8 cellular contexts compared by ENCODE assay signal in genomic region chr1:1889090-1889750, GRCh38. TPM values are rescaled to one million over a fixed set of nuclear protein-coding genes. Genes with fewer than 3 reads are reported as not detected.
DNase-seq lines count a peak whose midpoint lies in the region; ATAC-seq lines count a peak whose summit lies in the region.

No MANE protein-coding gene starts in this region.

- H3K4me1 Mint-ChIP-seq in activated CD4-positive, alpha-beta memory T cell treated with anti-CD3 and anti-CD28 coated beads for 36 hours (ENCODE audit: low read depth) = peaks cover 43% of the 10 kb centered on the region
- peaks cover 65% of the 10 kb centered on the region for H3K4me1 Mint-ChIP-seq in stimulated activated naive CD8-positive, alpha-beta T cell treated with anti-CD3 and anti-CD28 coated beads, Interleukin-15, amount 100 ng/mL, for 72 hours

- peaks cover 5% of the 10 kb centered on the region for H3K4me1 ChIP-seq in iPS DF 6.9 (ENCODE audit: control insufficient read depth, insufficient read depth, low read length)

- peak overlapping the region; percentile 81 for H3K4me3 Mint-ChIP-seq in activated CD4-positive, alpha-beta memory T cell treated with anti-CD3 and anti-CD28 coated beads for 36 hours
- peak overlapping the region; percentile 81 to 86 for H3K4me3 Mint-ChIP-seq in stimulated activated naive CD8-positive, alpha-beta T cell treated with anti-CD3 and anti-CD28 coated beads, Interleukin-15, amount 100 ng/mL, for 72 hours

- H3K27me3 Mint-ChIP-seq in activated CD4-positive, alpha-beta memory T cell treated with anti-CD3 and anti-CD28 coated beads for 36 hours = no peaks in the 10 kb centered on the region
- H3K27me3 Mint-ChIP-seq in stimulated activated naive CD8-positive, alpha-beta T cell treated with anti-CD3 and anti-CD28 coated beads, Interleukin-15, amount 100 ng/mL, for 72 hours = no peaks in the 10 kb centered on the region

- no peaks in the 10 kb centered on the region for H3K36me3 ChIP-seq in iPS DF 6.9 (ENCODE audit: control insufficient read depth, insufficient read depth, low read length)

- peak overlapping the region; percentile 85 for H3K27ac Mint-ChIP-seq in activated CD4-positive, alpha-beta memory T cell treated with anti-CD3 and anti-CD28 coated beads for 36 hours
- H3K27ac Mint-ChIP-seq in stimulated activated naive CD8-positive, alpha-beta T cell treated with anti-CD3 and anti-CD28 coated beads, Interleukin-15, amount 100 ng/mL, for 72 hours = peak overlapping the region; percentile 81 to 91

- H3K27ac ChIP-seq in iPS DF 6.9 (ENCODE audit: low read length) = no peak overlapping the region

- H3K9me3 ChIP-seq in iPS DF 6.9 (ENCODE audit: control insufficient read depth, insufficient read depth, low read length) = no peaks in the 10 kb centered on the region

- DNase-seq in NCI-H82 (lab: John Stamatoyannopoulos, UW) (peak; percentile 50), NCI-H82 treated with DMSO at 0.1 percent for 48 hours (lab: John Stamatoyannopoulos, UW; ENCODE audit: unreplicated experiment) (no peak), iPS DF 6.9 (ENCODE audit: low read depth, low spot score) (no peak)
- no peak for DNase-seq in activated CD4-positive, alpha-beta memory T cell treated with anti-CD3 and anti-CD28 coated beads for 36 hours
- DNase-seq in stimulated activated naive CD8-positive, alpha-beta T cell treated with anti-CD3 and anti-CD28 coated beads, Interleukin-15, amount 100 ng/mL, for 72 hours = no peak

- no peaks in the 10 kb centered on the region for H3K27me3 ChIP-seq in iPS DF 6.9 (ENCODE audit: control insufficient read depth, insufficient read depth, low read length)

- intact Hi-C loops in activated CD4-positive, alpha-beta memory T cell treated with anti-CD3 and anti-CD28 coated beads for 36 hours (cut with micrococcal nuclease) = loop anchor here (2.0 kb wide), 1 partner anchor 108 kb away; no protein-coding TSS in a partner anchor

- no peak for ATAC-seq in stimulated activated naive CD8-positive, alpha-beta T cell treated with anti-CD3 and anti-CD28 coated beads, Interleukin-15, amount 100 ng/mL, for 72 hours
- no peak for ATAC-seq in GM18502 (IDR thresholded peaks at IDR 0.05; ENCODE audit: poor library complexity, unreplicated experiment)
- ATAC-seq in HG02938 (IDR thresholded peaks at IDR 0.05; ENCODE audit: unreplicated experiment) = no peak
- no peak for ATAC-seq in GM21367 (IDR thresholded peaks at IDR 0.05; ENCODE audit: unreplicated experiment)

- no peaks in the 10 kb centered on the region for H3K9me3 Mint-ChIP-seq in activated CD4-positive, alpha-beta memory T cell treated with anti-CD3 and anti-CD28 coated beads for 36 hours
- no peaks in the 10 kb centered on the region for H3K9me3 Mint-ChIP-seq in stimulated activated naive CD8-positive, alpha-beta T cell treated with anti-CD3 and anti-CD28 coated beads, Interleukin-15, amount 100 ng/mL, for 72 hours

- POLR2A ChIA-PET in activated CD4-positive, alpha-beta memory T cell treated with anti-CD3 and anti-CD28 coated beads for 36 hours (lab: Charles Lee) = interaction anchor here (1.1 kb wide), 2 partner anchors 10 to 20 kb away, joined by 3 read pairs; no protein-coding TSS in a partner anchor

- CTCF ChIA-PET in activated CD4-positive, alpha-beta memory T cell treated with anti-CD3 and anti-CD28 coated beads for 36 hours (lab: Charles Lee) = interaction anchor here (1.2 kb wide), 1 partner anchor 66 kb away, joined by 3 read pairs; no protein-coding TSS in a partner anchor

- H3K36me3 Mint-ChIP-seq in activated CD4-positive, alpha-beta memory T cell treated with anti-CD3 and anti-CD28 coated beads for 36 hours = peaks cover 11% of the 10 kb centered on the region

- WGBS in iPS DF 6.9 (ENCODE audit: insufficient coverage, insufficient read length) = 100% methylated on average over 3 of the region's 9 CpGs

- H3K4me3 ChIP-seq in iPS DF 6.9 (ENCODE audit: low read length) = peak overlapping the region; percentile 80; the same call in 1 of the 2 replicates

RNA-seq across cellular contexts. Expression of gene GNB1, which starts 1.7 kb away (rescaled TPM):
- 100 to 1,000 TPM; 396 to 403 TPM for total RNA-seq in activated CD4-positive, alpha-beta memory T cell treated with anti-CD3 and anti-CD28 coated beads for 36 hours

RNA-seq across cellular contexts. Expression of gene CALML6, which starts 25.8 kb away (rescaled TPM):
- total RNA-seq in activated CD4-positive, alpha-beta memory T cell treated with anti-CD3 and anti-CD28 coated beads for 36 hours = under 1 TPM; 0.26 to 0.27 TPM

RNA-seq across cellular contexts. Expression of gene TMEM52, which starts 29.9 kb away (rescaled TPM):
- total RNA-seq in activated CD4-positive, alpha-beta memory T cell treated with anti-CD3 and anti-CD28 coated beads for 36 hours = under 1 TPM; 0.33 to 0.34 TPM
